ENCODE assay signal across 11 cellular contexts in genomic region chr7:28684729-28685211, GRCh38.
DNase-seq lines count a peak whose midpoint lies in the region; ATAC-seq and TF ChIP-seq lines count a peak whose summit lies in the region.
"Had no signal": no experiment of that assay in that cellular context is flagged by ENCODE, and none has a peak within 500 bp of the region (broad histone marks: within the 10 kb centered on the region; RNA-seq: fewer than 3 reads in every experiment).

No MANE protein-coding gene starts in this region.

- ATAC-seq in GM21360 (IDR thresholded peaks at IDR 0.05; ENCODE audit: unreplicated experiment) (peak; percentile 15), GM21447 (IDR thresholded peaks at IDR 0.05; ENCODE audit: unreplicated experiment) (no peak)

- TF ChIP-seq CTCF in esophagus squamous epithelium (IDR thresholded peaks at IDR 0.05): no peak

- intact Hi-C loops in esophagus squamous epithelium (cut with DNase I): no loop called here

- H3K27ac ChIP-seq in esophagus squamous epithelium (peak overlapping the region; percentile 58 to 84 (median 78)), skeletal muscle tissue (ENCODE audit: low read depth, low read length) (peak overlapping the region; percentile 92)

- H3K4me3 ChIP-seq in esophagus squamous epithelium (no peak overlapping the region), skeletal muscle tissue (ENCODE audit: low read length in 3 of 3) (no peak overlapping the region)

- TF ChIP-seq POLR2A in esophagus squamous epithelium (IDR thresholded peaks at IDR 0.05): no peak

- WGBS in esophagus squamous epithelium, 2 donors: 39 to 42% methylated on average over 5 of the region's 5 CpGs

- H3K36me3 ChIP-seq in esophagus squamous epithelium (no peaks in the 10 kb centered on the region), skeletal muscle tissue (ENCODE audit: control insufficient read depth in 3 of 3, insufficient read depth in 3 of 3, low read length in 3 of 3) (no peaks in the 10 kb centered on the region)

- DNase-seq in NCI-H69 (lab: John Stamatoyannopoulos, UW) (peak; percentile 68), esophagus squamous epithelium (lab: John Stamatoyannopoulos, UW) (no peak), NCI-H524 treated with DMSO at 0.1 percent for 48 hours (lab: John Stamatoyannopoulos, UW) (no peak), activated T-cell treated with anti-CD3 and anti-CD28 coated beads for 4 hours (no peak)
- no peak for DNase-seq in activated naive CD4-positive, alpha-beta T cell treated with anti-CD3 and anti-CD28 coated beads, Interleukin-2, amount 50 U/mL, for 16 hours
- DNase-seq: activated CD4-positive, alpha-beta T cell treated with anti-CD3 and anti-CD28 coated beads, Interleukin-2, amount 50 U/mL, for 1 hour; DND-41; NCI-H446 treated with DMSO at 0.1 percent for 48 hours had no signal

- no peaks in the 10 kb centered on the region for H3K9me3 ChIP-seq in esophagus squamous epithelium
- H3K9me3 ChIP-seq in skeletal muscle tissue (ENCODE audit: control insufficient read depth in 3 of 3, low read length in 3 of 3): no peaks in the 10 kb centered on the region

- H3K4me1 ChIP-seq in esophagus squamous epithelium: peaks cover 13 to 43% (median 14%) of the 10 kb centered on the region in 3 donors
- peaks cover 28 to 44% (median 28%) of the 10 kb centered on the region in 3 donors for H3K4me1 ChIP-seq in skeletal muscle tissue (ENCODE audit: control insufficient read depth in 3 of 3, insufficient read depth in 3 of 3, low read length in 3 of 3)

- peak overlapping the region in 2 of 3 donors; percentile 65 to 78 for H3K9ac ChIP-seq in skeletal muscle tissue (ENCODE audit: low read depth in 1 of 3, low read length in 3 of 3)

- H3K27me3 ChIP-seq in esophagus squamous epithelium (peaks cover 0 to 21% (median 0%) of the 10 kb centered on the region in 4 donors), skeletal muscle tissue (ENCODE audit: control insufficient read depth in 3 of 3, insufficient read depth in 3 of 3, low read length in 3 of 3) (no peaks in the 10 kb centered on the region)
